15 cellular contexts compared by ENCODE assay signal in genomic region chr7:95066736-95067530, GRCh38.
DNase-seq lines count a peak whose midpoint lies in the region; ATAC-seq, FAIRE-seq and TF ChIP-seq lines count a peak whose summit lies in the region.
"Had no signal": no experiment of that assay in that cellular context is flagged by ENCODE, and none has a peak within 500 bp of the region (broad histone marks: within the 10 kb centered on the region; RNA-seq: fewer than 3 reads in every experiment).

No MANE protein-coding gene starts in this region.

- H2BK15ac ChIP-seq in mesenchymal stem cell (ENCODE audit: low read depth, poor library complexity, severe bottlenecking): no peak overlapping the region

- TF ChIP-seq POLR2A in A549 (IDR thresholded peaks at IDR 0.05; ENCODE audit: low read length) (no peak), tibial nerve (IDR thresholded peaks at IDR 0.05) (no peak)

- no peaks in the 10 kb centered on the region for H3K27me3 ChIP-seq in mesenchymal stem cell (ENCODE audit: control insufficient read depth in 1 of 2, insufficient read depth in 1 of 2, low read length in 2 of 2)
- no peaks in the 10 kb centered on the region for H3K27me3 ChIP-seq in tibial nerve
- H3K27me3 ChIP-seq: upper lobe of left lung had no signal

- no peak overlapping the region for H2AFZ ChIP-seq in mesenchymal stem cell (ENCODE audit: low read depth, low read length)

- peak; percentile 62 to 90 for ATAC-seq in A549
- no peak for ATAC-seq in HG03565 (IDR thresholded peaks at IDR 0.05; ENCODE audit: unreplicated experiment)

- H3K23ac ChIP-seq in mesenchymal stem cell (ENCODE audit: low read length in 2 of 2): no peak overlapping the region

- H2BK12ac ChIP-seq in mesenchymal stem cell (ENCODE audit: low read length in 2 of 2): no peak overlapping the region

- H3K9me3 ChIP-seq in A549 (no peaks in the 10 kb centered on the region), mesenchymal stem cell (ENCODE audit: control insufficient read depth, low read length) (no peaks in the 10 kb centered on the region), tibial nerve (no peaks in the 10 kb centered on the region)
- H3K9me3 ChIP-seq: upper lobe of left lung had no signal

- no peak overlapping the region for H3K14ac ChIP-seq in mesenchymal stem cell (ENCODE audit: low read length in 2 of 2)

- no peak overlapping the region for H4K8ac ChIP-seq in mesenchymal stem cell (ENCODE audit: low read length)

- no peak overlapping the region for H2BK5ac ChIP-seq in mesenchymal stem cell (ENCODE audit: low read depth, low read length, poor library complexity, severe bottlenecking)

- peak overlapping the region; percentile 67 for H3K4me2 ChIP-seq in A549
- H3K4me2 ChIP-seq in mesenchymal stem cell (ENCODE audit: low read length, poor library complexity, severe bottlenecking): no peak overlapping the region

- no peak overlapping the region for H3K18ac ChIP-seq in mesenchymal stem cell (ENCODE audit: low read depth in 1 of 2, low read length in 2 of 2)

- H3K4me1 ChIP-seq in A549 (peaks cover 50% of the 10 kb centered on the region), mesenchymal stem cell (ENCODE audit: control insufficient read depth, insufficient read depth, low read depth, low read length) (no peaks in the 10 kb centered on the region), tibial nerve (peaks cover 0 to 6% (median 0%) of the 10 kb centered on the region in 4 donors)
- H3K4me1 ChIP-seq: upper lobe of left lung had no signal

- H2BK120ac ChIP-seq in mesenchymal stem cell (ENCODE audit: low read depth, low read length): no peak overlapping the region

- no peak overlapping the region for H3K4me3 ChIP-seq in A549
- no peak overlapping the region for H3K4me3 ChIP-seq in mesenchymal stem cell (ENCODE audit: insufficient read depth in 1 of 2, low read depth in 1 of 2, low read length in 2 of 2)
- H3K4me3 ChIP-seq in tibial nerve: no peak overlapping the region
- H3K4me3 ChIP-seq: upper lobe of left lung had no signal

- H2AK5ac ChIP-seq in mesenchymal stem cell (ENCODE audit: low read length, severe bottlenecking): no peak overlapping the region

- WGBS in A549 (ENCODE audit: missing lambda C conversion rate): 21% methylated on average over 6 of the region's 6 CpGs
- WGBS in mesenchymal stem cell: 73% methylated on average over 2 of the region's 6 CpGs
- 68 to 74% methylated on average over 6 of the region's 6 CpGs for WGBS in tibial nerve, 2 donors

- CTCF ChIA-PET in A549 (lab: Yijun Ruan, JAX): interaction anchor here (1.2 kb wide), 1 partner anchor 180 kb away, joined by 3 read pairs; no protein-coding TSS in a partner anchor

- FAIRE-seq in A549 (lab: Jason Lieb, UNC) (peak; percentile 63), HTR-8/SVneo (lab: Jason Lieb, UNC) (no peak)

- TF ChIP-seq CTCF in A549 (IDR thresholded peaks at IDR 0.05) (no peak), tibial nerve (IDR thresholded peaks at IDR 0.05) (no peak)

- no peak overlapping the region for H3K4ac ChIP-seq in mesenchymal stem cell (ENCODE audit: low read depth in 1 of 2, low read length in 2 of 2)

- H3K9ac ChIP-seq in mesenchymal stem cell (ENCODE audit: low read length): no peak overlapping the region

- no peak for TF ChIP-seq RAD21 in A549 (conservative IDR thresholded peaks at IDR 0.05 in 1 of 2, IDR thresholded peaks at IDR 0.05 in 1 of 2)

- TF ChIP-seq EP300 in A549 (IDR thresholded peaks at IDR 0.05): no peak
- no peak for TF ChIP-seq EP300 in tibial nerve (IDR thresholded peaks at IDR 0.05)

- H3K79me1 ChIP-seq in mesenchymal stem cell (replicated peaks; ENCODE audit: low read length, poor library complexity, severe bottlenecking): peaks cover 11% of the 10 kb centered on the region

- POLR2A ChIA-PET in A549 (lab: Yijun Ruan, JAX): no interaction called here

- H3K36me3 ChIP-seq in mesenchymal stem cell (ENCODE audit: control insufficient read depth in 1 of 2, insufficient read depth in 2 of 2, low read depth in 1 of 2, low read length in 2 of 2) (no peaks in the 10 kb centered on the region), tibial nerve (no peaks in the 10 kb centered on the region)
- H3K36me3 ChIP-seq: upper lobe of left lung had no signal

- no peak overlapping the region for H4K91ac ChIP-seq in mesenchymal stem cell (ENCODE audit: low read length)

- DNase-seq in A549 (ENCODE audit: low read depth in 1 of 2, low spot score in 1 of 2): peak; percentile 36 to 86
- peak; percentile 1 for DNase-seq in HTR-8/SVneo (ENCODE audit: insufficient read length, low spot score)
- peak; percentile 58 to 78 for DNase-seq in dermis microvascular lymphatic vessel endothelial cell (ENCODE audit: low read depth in 2 of 2)
- DNase-seq in mesenchymal stem cell: peak; percentile 74
- DNase-seq in RPMI8226: no peak
- DNase-seq in hepatic stellate cell (ENCODE audit: low spot score): no peak
- DNase-seq in tibial nerve (ENCODE audit: low spot score in 2 of 2): no peak
- DNase-seq: activated CD8-positive, alpha-beta memory T cell treated with anti-CD3 and anti-CD28 coated beads, Interleukin-2, amount 50 U/mL, for 4 hours; activated naive CD8-positive, alpha-beta T cell treated with anti-CD3 and anti-CD28 coated beads, Interleukin-2, amount 10 ng/mL, durations not matched to agents 7 days and 5 days; GF-D8; NCI-H1092; NCI-H526; SHP77 treated with DMSO at 0.1 percent for 48 hours; upper lobe of left lung had no signal

- H3K27ac ChIP-seq in A549 (peak overlapping the region; percentile 58 to 69; a peak in 5 of 6 replicates), mesenchymal stem cell (ENCODE audit: low read length, poor library complexity, severe bottlenecking) (no peak overlapping the region), tibial nerve (no peak overlapping the region)
- H3K27ac ChIP-seq: upper lobe of left lung had no signal

TF ChIP-seq in A549, 52 proteins besides CTCF, POLR2A, EP300 and RAD21:
- peak; percentile 36; the same call in 1 of the 2 replicates for TF ChIP-seq GATA3 (IDR thresholded peaks at IDR 0.05; ENCODE audit: borderline replicate concordance)
- TF ChIP-seq KDM1A (IDR thresholded peaks at IDR 0.05; ENCODE audit: low read depth): no peak

Comparison
In these comparisons a context has a peak if more than half of its experiments do, and no peak if none do; other contexts are left out.
1. DNase-seq: peak in A549 (2 of 2), HTR-8/SVneo (single experiment), dermis microvascular lymphatic vessel endothelial cell (2 of 2) and mesenchymal stem cell (single experiment); none in RPMI8226 (single experiment), hepatic stellate cell (single experiment) and tibial nerve (0 of 2).
2. H3K27ac ChIP-seq: peak in A549 (2 of 2); none in mesenchymal stem cell (single experiment) and tibial nerve (0 of 4).